In genomic region chr6:164345856-164346496, GRCh38 we compare ENCODE assay signal across 12 cellular contexts.
"Had no signal": no experiment of that assay in that cellular context is flagged by ENCODE, and none has a peak within 500 bp of the region (broad histone marks: within the 10 kb centered on the region; RNA-seq: fewer than 3 reads in every experiment).

No MANE protein-coding gene starts in this region.

- H3K27ac ChIP-seq: coronary artery, epithelial cell of prostate, gastrocnemius medialis, parathyroid adenoma, skin epidermis, tibial artery, uterus had no signal

- H3K4me1 ChIP-seq: gastrocnemius medialis, parathyroid adenoma, tibial artery, uterus had no signal

- H3K9ac ChIP-seq: parathyroid adenoma had no signal

- DNase-seq: activated CD4-positive, alpha-beta T cell treated with anti-CD3 and anti-CD28 coated beads, Interleukin-2, amount 50 U/mL, for 4 hours; activated gamma-delta T cell; activated T-cell treated with anti-CD3 and anti-CD28 coated beads, Interleukin-2, amount 50 U/mL, for 48 hours; effector memory CD4-positive, alpha-beta T cell; gastrocnemius medialis; tibial artery; uterus had no signal

- H3K4me3 ChIP-seq: coronary artery, gastrocnemius medialis, skin epidermis, tibial artery, uterus had no signal

- H3K9me3 ChIP-seq: gastrocnemius medialis, tibial artery, uterus had no signal

- H3K79me2 ChIP-seq: parathyroid adenoma had no signal

- ATAC-seq: activated CD4-positive, CD25-positive, alpha-beta regulatory T cell treated with anti-CD3 and anti-CD28 coated beads, Interleukin-2, amount 50 U/mL, for 24 hours had no signal

- H3K36me3 ChIP-seq: gastrocnemius medialis, tibial artery, uterus had no signal

- H2AFZ ChIP-seq: parathyroid adenoma had no signal

- H3K27me3 ChIP-seq: gastrocnemius medialis, tibial artery, uterus had no signal
